ENCODE assay signal across 7 cellular contexts in genomic region chr5:119075269-119075668, GRCh38. TPM values are rescaled to one million over a fixed set of nuclear protein-coding genes. Genes with fewer than 3 reads are reported as not detected.
DNase-seq lines count a peak whose midpoint lies in the region; ATAC-seq and TF ChIP-seq lines count a peak whose summit lies in the region.
"Not testable (repeated sequence)": the region's sequence is repeated elsewhere in the genome, so short reads cannot be mapped to it uniquely, and the experiment has no call there.

No MANE protein-coding gene starts in this region.

- H3F3A ChIP-seq in DOHH2 (ENCODE audit: control insufficient read depth, insufficient read depth): peaks cover 14% of the 10 kb centered on the region
- H3F3A ChIP-seq in OCI-LY1 (ENCODE audit: insufficient read depth, low read length): not testable (repeated sequence)

- not testable (repeated sequence) for H4K20me1 ChIP-seq in DOHH2 (ENCODE audit: control insufficient read depth, insufficient read depth, low read depth, low read length); OCI-LY1 (ENCODE audit: insufficient read depth, low read length)

- POLR2A ChIA-PET in activated CD4-positive, alpha-beta T cell treated with anti-CD3 and anti-CD28 coated beads for 36 hours (lab: Charles Lee): not testable (repeated sequence)

- H3K79me2 ChIP-seq in DOHH2 (ENCODE audit: control insufficient read depth, low read length) (peaks cover 91% of the 10 kb centered on the region), OCI-LY1 (ENCODE audit: insufficient read depth, low read length) (peaks cover 83% of the 10 kb centered on the region)

- not testable (repeated sequence) for H3K9me3 Mint-ChIP-seq in activated CD4-positive, alpha-beta T cell treated with anti-CD3 and anti-CD28 coated beads for 36 hours (ENCODE audit: low read depth); activated CD8-positive, alpha-beta memory T cell treated with anti-CD3 and anti-CD28 coated beads, Interleukin-2, amount 10 ng/mL, durations not matched to agents 7 days and 5 days (ENCODE audit: low read depth)

- not testable (repeated sequence) for H3K9me3 ChIP-seq in DOHH2 (ENCODE audit: control insufficient read depth, insufficient read depth, low read length); OCI-LY1 (ENCODE audit: low read length); spleen

- intact Hi-C loops in activated CD4-positive, alpha-beta T cell treated with anti-CD3 and anti-CD28 coated beads for 36 hours (cut with DNase I, micrococcal nuclease): loop anchor here in 1 of 2 experiments (5.0 kb wide), 1 partner anchor 267 kb away; no protein-coding TSS in a partner anchor
- intact Hi-C loops in spleen (cut with DNase I; ENCODE audit: low total_unique reads): not testable (repeated sequence)

- TF ChIP-seq CTCF in DOHH2 (IDR thresholded peaks at IDR 0.05; ENCODE audit: low read depth, low read length, poor library complexity, severe bottlenecking); OCI-LY1 (IDR thresholded peaks at IDR 0.05; ENCODE audit: low read length); spleen (IDR thresholded peaks at IDR 0.05 in 8 of 11, conservative IDR thresholded peaks at IDR 0.05 in 3 of 11): not testable (repeated sequence)

- peaks cover 66% of the 10 kb centered on the region for H3K4me1 Mint-ChIP-seq in activated CD4-positive, alpha-beta T cell treated with anti-CD3 and anti-CD28 coated beads for 36 hours
- peaks cover 62% of the 10 kb centered on the region for H3K4me1 Mint-ChIP-seq in activated CD8-positive, alpha-beta memory T cell treated with anti-CD3 and anti-CD28 coated beads, Interleukin-2, amount 10 ng/mL, durations not matched to agents 7 days and 5 days

- CTCF ChIA-PET in activated CD4-positive, alpha-beta T cell treated with anti-CD3 and anti-CD28 coated beads for 36 hours (lab: Charles Lee): interaction anchor here (0.8 to 1.3 kb wide), 4 partner anchors 11 to 337 kb away, joined by 3 to 6 read pairs (median 4); partner anchors contain the start of gene DTWD2
- CTCF ChIA-PET in activated CD8-positive, alpha-beta memory T cell treated with anti-CD3 and anti-CD28 coated beads, Interleukin-2, amount 10 ng/mL, durations not matched to agents 7 days and 5 days (lab: Charles Lee): interaction anchor here (0.6 to 1.1 kb wide), 4 partner anchors 53 to 359 kb away, joined by 3 to 5 read pairs (median 3); partner anchors contain the start of gene DTWD2

- DNase-seq in activated CD4-positive, alpha-beta T cell treated with anti-CD3 and anti-CD28 coated beads for 36 hours: peak; percentile 58
- peak; percentile 48 for DNase-seq in activated CD8-positive, alpha-beta memory T cell treated with anti-CD3 and anti-CD28 coated beads, Interleukin-2, amount 10 ng/mL, durations not matched to agents 7 days and 5 days
- DNase-seq in activated naive CD4-positive, alpha-beta T cell treated with anti-CD3 and anti-CD28 coated beads, Interleukin-2, amount 50 U/mL, for 16 hours: peak; percentile 20
- DNase-seq in spleen: not testable (repeated sequence)
- peak; percentile 56 for DNase-seq in stimulated activated CD8-positive, alpha-beta memory T cell treated with anti-CD3 and anti-CD28 coated beads, Interleukin-4, amount 100 ng/mL, for 48 hours

- TF ChIP-seq POLR2A in spleen (IDR thresholded peaks at IDR 0.05): not testable (repeated sequence)

- not testable (repeated sequence) for ATAC-seq in activated CD4-positive, alpha-beta T cell treated with anti-CD3 and anti-CD28 coated beads for 36 hours; activated CD8-positive, alpha-beta memory T cell treated with anti-CD3 and anti-CD28 coated beads, Interleukin-2, amount 10 ng/mL, durations not matched to agents 7 days and 5 days

- H3K27ac ChIP-seq in DOHH2 (ENCODE audit: low read depth, low read length): not testable (repeated sequence)
- peak overlapping the region; percentile 33 for H3K27ac ChIP-seq in OCI-LY1 (ENCODE audit: low read depth, low read length, poor library complexity, severe bottlenecking)
- H3K27ac ChIP-seq in spleen: peak overlapping the region in 6 of 8 donors; percentile 15 to 99 (median 84)

- H3K9ac ChIP-seq in OCI-LY1 (ENCODE audit: low read length): not testable (repeated sequence)

- not testable (repeated sequence) for H3K9me2 ChIP-seq in DOHH2 (replicated peaks; ENCODE audit: control insufficient read depth, low read length); OCI-LY1 (ENCODE audit: low read depth, low read length)

- H3K4me3 Mint-ChIP-seq in activated CD4-positive, alpha-beta T cell treated with anti-CD3 and anti-CD28 coated beads for 36 hours; activated CD8-positive, alpha-beta memory T cell treated with anti-CD3 and anti-CD28 coated beads, Interleukin-2, amount 10 ng/mL, durations not matched to agents 7 days and 5 days: not testable (repeated sequence)

- 90 to 97% (median 92%) methylated on average over 12 of the region's 12 CpGs for WGBS in spleen, 5 donors

- H3K36me3 Mint-ChIP-seq in activated CD4-positive, alpha-beta T cell treated with anti-CD3 and anti-CD28 coated beads for 36 hours (ENCODE audit: low read depth); activated CD8-positive, alpha-beta memory T cell treated with anti-CD3 and anti-CD28 coated beads, Interleukin-2, amount 10 ng/mL, durations not matched to agents 7 days and 5 days: not testable (repeated sequence)

- not testable (repeated sequence) for H3K4me3 ChIP-seq in DOHH2 (ENCODE audit: low read length); OCI-LY1 (ENCODE audit: low read depth, low read length, poor library complexity, severe bottlenecking); spleen

- H3K36me3 ChIP-seq in DOHH2 (ENCODE audit: control insufficient read depth, low read length); OCI-LY1 (ENCODE audit: insufficient read depth, low read length); spleen: not testable (repeated sequence)

- H2AFZ ChIP-seq in OCI-LY1 (ENCODE audit: low read length): not testable (repeated sequence)

- H3K27me3 Mint-ChIP-seq in activated CD4-positive, alpha-beta T cell treated with anti-CD3 and anti-CD28 coated beads for 36 hours; activated CD8-positive, alpha-beta memory T cell treated with anti-CD3 and anti-CD28 coated beads, Interleukin-2, amount 10 ng/mL, durations not matched to agents 7 days and 5 days: not testable (repeated sequence)

- H3K4me2 ChIP-seq in DOHH2 (ENCODE audit: low read length) (peak overlapping the region; percentile 57), OCI-LY1 (ENCODE audit: low read length) (peak overlapping the region; percentile 58; the same call in 1 of the 2 replicates)

- H3K27ac Mint-ChIP-seq in activated CD4-positive, alpha-beta T cell treated with anti-CD3 and anti-CD28 coated beads for 36 hours: not testable (repeated sequence)
- peak overlapping the region; percentile 15 for H3K27ac Mint-ChIP-seq in activated CD8-positive, alpha-beta memory T cell treated with anti-CD3 and anti-CD28 coated beads, Interleukin-2, amount 10 ng/mL, durations not matched to agents 7 days and 5 days

- not testable (repeated sequence) for H3K27me3 ChIP-seq in DOHH2 (ENCODE audit: control insufficient read depth, low read length); OCI-LY1 (ENCODE audit: insufficient read depth, low read length); spleen (replicated peaks in 1 of 7)

- H3K4me1 ChIP-seq in DOHH2 (ENCODE audit: control insufficient read depth, low read length): peaks cover 32% of the 10 kb centered on the region
- H3K4me1 ChIP-seq in OCI-LY1 (ENCODE audit: insufficient read depth, low read length, severe bottlenecking): peaks cover 79% of the 10 kb centered on the region
- H3K4me1 ChIP-seq in spleen: peaks cover 52 to 91% (median 78%) of the 10 kb centered on the region in 6 donors

RNA-seq across cellular contexts. Expression of gene DMXL1, which starts 4.4 kb away (rescaled TPM):
- total RNA-seq in activated CD4-positive, alpha-beta T cell treated with anti-CD3 and anti-CD28 coated beads for 36 hours: 10 to 100 TPM; 23.5 to 31.1 TPM
- 10 to 100 TPM; 30.4 to 35.5 TPM for total RNA-seq in activated CD8-positive, alpha-beta memory T cell treated with anti-CD3 and anti-CD28 coated beads, Interleukin-2, amount 10 ng/mL, durations not matched to agents 7 days and 5 days
- 10 to 100 TPM; 64.3 to 89.9 (median 75.9) TPM for total RNA-seq in spleen
- 10 to 100 TPM; 19.3 to 27.3 (median 22.5) TPM for polyA plus RNA-seq in spleen
